ENCODE assay signal across 1 cellular context in genomic region chr11:119320593-119321524, GRCh38.
TF ChIP-seq lines count a peak whose summit lies in the region.

No MANE protein-coding gene starts in this region.

TF ChIP-seq in H1, 55 proteins besides CTCF, POLR2A, EP300 and RAD21:
- TF ChIP-seq TBP (IDR thresholded peaks at IDR 0.05; ENCODE audit: low read depth, low read length) (peak; percentile 52; the same call in 1 of the 2 replicates), MAX (IDR thresholded peaks at IDR 0.05) (no peak), CREB1 (IDR thresholded peaks at IDR 0.05) (no peak), SP1 (IDR thresholded peaks at IDR 0.05; ENCODE audit: low read depth, low read length) (no peak), TAF1 (IDR thresholded peaks at IDR 0.05; ENCODE audit: low read depth, low read length) (peak; percentile 53; the same call in 1 of the 2 replicates), KDM4A (IDR thresholded peaks at IDR 0.05; ENCODE audit: low read depth, low read length, severe bottlenecking) (peak; percentile 16), HDAC2 (IDR thresholded peaks at IDR 0.05; ENCODE audit: borderline replicate concordance in 1 of 2, low read depth in 2 of 2, low read length in 2 of 2) (0 out of 4 replicates have a peak, but pooled peaks of 1 of the 2 experiments have one; percentile 22), SIN3A (conservative IDR thresholded peaks at IDR 0.05 in 1 of 2, IDR thresholded peaks at IDR 0.05 in 1 of 2; ENCODE audit: low read depth in 1 of 2, low read length in 2 of 2) (no peak; a peak in 1 of 4 replicates), PHF8 (conservative IDR thresholded peaks at IDR 0.05; ENCODE audit: low read depth, low read length) (0 out of 2 replicates have a peak, but pooled peaks have one; percentile 36)
